8 cellular contexts compared by ENCODE assay signal in the genomic region with DNA sequence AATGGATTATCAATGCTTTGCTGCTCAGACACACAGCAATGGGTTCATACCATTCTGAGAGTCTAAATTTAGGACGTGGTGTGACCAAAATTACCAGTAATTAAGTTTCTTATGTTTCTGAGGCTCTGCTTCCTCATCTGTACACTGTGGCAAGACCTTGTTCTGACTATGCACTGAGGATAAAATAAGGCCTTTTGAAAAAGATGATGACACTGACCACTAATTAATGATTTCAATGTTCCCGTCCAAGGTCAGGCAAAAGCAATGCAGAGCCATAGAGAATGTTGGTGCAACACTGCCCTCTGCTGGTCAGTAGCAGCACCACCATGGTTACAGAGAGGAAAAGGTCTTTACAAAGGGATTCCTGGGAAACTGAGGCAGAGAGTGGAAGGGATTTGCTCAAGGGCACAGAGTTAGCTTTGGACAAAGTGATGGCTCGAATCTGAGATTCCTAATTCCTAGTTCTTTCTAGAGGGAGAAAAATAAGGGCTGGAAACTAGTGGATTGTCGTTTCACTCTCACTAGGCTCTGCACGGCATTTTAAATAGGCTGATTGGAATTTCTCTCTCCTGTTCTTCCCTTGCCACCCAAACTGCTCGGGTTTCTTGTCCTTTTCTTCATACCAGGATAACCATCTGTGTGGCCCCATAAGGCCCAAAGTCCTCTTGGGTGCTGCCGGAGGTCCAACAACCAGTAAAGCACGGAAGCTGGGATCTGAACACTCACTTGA. TPM values are rescaled to one million over a fixed set of nuclear protein-coding genes. Genes with fewer than 3 reads are reported as not detected.
A peak's percentile ranks its signal among the peaks of the same experiment; 100 is the strongest.
DNase-seq lines count a peak whose midpoint lies in the region; ATAC-seq and TF ChIP-seq lines count a peak whose summit lies in the region.

No MANE protein-coding gene starts in this region.

- no peaks in the 10 kb centered on the region for H4K20me1 ChIP-seq in osteoblast (ENCODE audit: insufficient read depth, low read length)

- no peak overlapping the region for H3K4me3 Mint-ChIP-seq in activated T-helper 2 cell treated with anti-CD3 and anti-CD28 coated beads, Interferon-gamma antibody, Interleukin-2, Interleukin-4, amounts not matched to agents 10 μg/mL and 5 μg/mL and 100 μg/mL, durations not matched to agents 14 hours and 24 hours and 36 hours (ENCODE audit: low read depth)

- H3K4me3 ChIP-seq in AG09309 (ENCODE audit: control insufficient read depth, low read depth, low read length) (no peak overlapping the region), Peyer's patch (no peak overlapping the region), foreskin fibroblast (ENCODE audit: low read depth in 1 of 2, low read length in 2 of 2) (no peak overlapping the region), osteoblast (ENCODE audit: insufficient read depth, low read length) (no peak overlapping the region)

- no peak overlapping the region for H3K4me2 ChIP-seq in osteoblast (ENCODE audit: insufficient read depth, low read length)

- TF ChIP-seq CTCF in AG09309 (IDR thresholded peaks at IDR 0.05; ENCODE audit: control insufficient read depth, insufficient read depth, low read depth, low read length, missing control alignments) = peak; percentile 90
- TF ChIP-seq CTCF in Peyer's patch (IDR thresholded peaks at IDR 0.05) = peak; percentile 81 to 95 (median 90)
- peak; percentile 93 for TF ChIP-seq CTCF in foreskin fibroblast (IDR thresholded peaks at IDR 0.05; ENCODE audit: low read depth, low read length)
- peak; percentile 98 for TF ChIP-seq CTCF in osteoblast (IDR thresholded peaks at IDR 0.05; ENCODE audit: extremely low read depth, low read depth, low read length)

- H3K9me3 Mint-ChIP-seq in activated T-helper 2 cell treated with anti-CD3 and anti-CD28 coated beads, Interferon-gamma antibody, Interleukin-2, Interleukin-4, amounts not matched to agents 10 μg/mL and 5 μg/mL and 100 μg/mL, durations not matched to agents 14 hours and 24 hours and 36 hours = no peaks in the 10 kb centered on the region

- peaks cover 3% of the 10 kb centered on the region for H3K4me1 Mint-ChIP-seq in activated T-helper 2 cell treated with anti-CD3 and anti-CD28 coated beads, Interferon-gamma antibody, Interleukin-2, Interleukin-4, amounts not matched to agents 10 μg/mL and 5 μg/mL and 100 μg/mL, durations not matched to agents 14 hours and 24 hours and 36 hours (ENCODE audit: low read depth)

- intact Hi-C loops in activated T-helper 2 cell treated with anti-CD3 and anti-CD28 coated beads, Interferon-gamma antibody, Interleukin-2, Interleukin-4, amounts not matched to agents 10 μg/mL and 5 μg/mL and 100 μg/mL, durations not matched to agents 14 hours and 24 hours and 36 hours (cut with micrococcal nuclease) = loop anchor here (1.0 to 5.0 kb wide), 3 partner anchors 50 to 463 kb away; no protein-coding TSS in a partner anchor

- peak; percentile 68 for ATAC-seq in GM18517 (IDR thresholded peaks at IDR 0.05; ENCODE audit: unreplicated experiment)

- no peak overlapping the region for H2AFZ ChIP-seq in osteoblast (ENCODE audit: low read length)

- no peaks in the 10 kb centered on the region for H3K27me3 Mint-ChIP-seq in activated T-helper 2 cell treated with anti-CD3 and anti-CD28 coated beads, Interferon-gamma antibody, Interleukin-2, Interleukin-4, amounts not matched to agents 10 μg/mL and 5 μg/mL and 100 μg/mL, durations not matched to agents 14 hours and 24 hours and 36 hours (ENCODE audit: low read depth)

- H3K79me2 ChIP-seq in osteoblast (ENCODE audit: insufficient read depth, low read length) = no peaks in the 10 kb centered on the region

- TF ChIP-seq POLR2A in Peyer's patch (IDR thresholded peaks at IDR 0.05) = no peak

- no peaks in the 10 kb centered on the region for H3K36me3 Mint-ChIP-seq in activated T-helper 2 cell treated with anti-CD3 and anti-CD28 coated beads, Interferon-gamma antibody, Interleukin-2, Interleukin-4, amounts not matched to agents 10 μg/mL and 5 μg/mL and 100 μg/mL, durations not matched to agents 14 hours and 24 hours and 36 hours (ENCODE audit: low read depth)

- H3K4me1 ChIP-seq in Peyer's patch (no peaks in the 10 kb centered on the region), osteoblast (ENCODE audit: insufficient read depth, low read length) (no peaks in the 10 kb centered on the region)

- DNase-seq in AG09309 (ENCODE audit: low read depth) (peak; percentile 44), HuH-7 (ENCODE audit: low spot score) (peak; percentile 18), Peyer's patch (peak in 2 of 3 donors; percentile 64 to 90), foreskin fibroblast (peak; percentile 52 to 85), osteoblast (ENCODE audit: insufficient read length, low spot score, missing footprints) (no peak), ureter (ENCODE audit: low spot score) (peak; percentile 63)
- DNase-seq in activated T-helper 2 cell treated with anti-CD3 and anti-CD28 coated beads, Interferon-gamma antibody, Interleukin-2, Interleukin-4, amounts not matched to agents 10 μg/mL and 5 μg/mL and 100 μg/mL, durations not matched to agents 14 hours and 24 hours and 36 hours (ENCODE audit: low spot score) = peak; percentile 47

- H3K27me3 ChIP-seq in Peyer's patch (no peaks in the 10 kb centered on the region), osteoblast (ENCODE audit: insufficient read depth, low read length) (no peaks in the 10 kb centered on the region)

- H3K36me3 ChIP-seq in Peyer's patch (no peaks in the 10 kb centered on the region), osteoblast (ENCODE audit: insufficient read depth, low read length) (no peaks in the 10 kb centered on the region)

- H3K27ac ChIP-seq in Peyer's patch (no peak overlapping the region), osteoblast (ENCODE audit: low read depth, low read length) (no peak overlapping the region)

- no peak overlapping the region for H3K27ac Mint-ChIP-seq in activated T-helper 2 cell treated with anti-CD3 and anti-CD28 coated beads, Interferon-gamma antibody, Interleukin-2, Interleukin-4, amounts not matched to agents 10 μg/mL and 5 μg/mL and 100 μg/mL, durations not matched to agents 14 hours and 24 hours and 36 hours

- H3K9me3 ChIP-seq in Peyer's patch (no peaks in the 10 kb centered on the region), osteoblast (ENCODE audit: low read depth, low read length) (no peaks in the 10 kb centered on the region)

RNA-seq across cellular contexts. Expression of gene P2RX7, which starts 22.3 kb away (rescaled TPM):
- total RNA-seq in Peyer's patch (1 to 10 TPM in 3 of 4 donors, not detected in 1; 1.0 to 9.1 (median 1.7) TPM), osteoblast (3.8 and 4.0 TPM in 2 replicates), ureter (1.8 TPM)
- 6.5 and 6.6 TPM in 2 replicates for total RNA-seq in activated T-helper 2 cell treated with anti-CD3 and anti-CD28 coated beads, Interferon-gamma antibody, Interleukin-2, Interleukin-4, amounts not matched to agents 10 μg/mL and 5 μg/mL and 100 μg/mL, durations not matched to agents 14 hours and 24 hours and 36 hours
